In the genomic region with DNA sequence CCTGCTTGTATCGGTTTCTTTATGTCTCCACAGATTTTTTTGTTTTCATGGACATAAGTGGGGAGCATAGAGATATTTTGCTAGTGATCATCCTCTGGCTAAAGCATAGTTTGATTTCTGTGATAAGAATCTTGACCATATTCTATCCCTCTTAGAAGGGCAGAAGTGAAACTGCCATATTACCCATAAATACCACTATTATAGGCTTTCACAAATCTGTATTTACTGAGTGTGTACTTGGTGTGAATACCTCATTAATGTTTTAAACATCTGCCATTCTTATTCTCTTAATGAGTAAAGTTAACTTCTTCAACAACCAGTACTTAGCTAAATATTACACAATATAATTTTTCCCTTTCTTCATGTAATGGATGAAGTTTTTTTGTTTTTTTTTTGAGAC, we compare ENCODE assay signal across 1 cellular context.
TF ChIP-seq lines count a peak whose summit lies in the region.

No MANE protein-coding gene starts in this region.

TF ChIP-seq in GM23338, 12 proteins besides CTCF, POLR2A, EP300 and RAD21 (continued from another document):
- TF ChIP-seq, protein P1, sequence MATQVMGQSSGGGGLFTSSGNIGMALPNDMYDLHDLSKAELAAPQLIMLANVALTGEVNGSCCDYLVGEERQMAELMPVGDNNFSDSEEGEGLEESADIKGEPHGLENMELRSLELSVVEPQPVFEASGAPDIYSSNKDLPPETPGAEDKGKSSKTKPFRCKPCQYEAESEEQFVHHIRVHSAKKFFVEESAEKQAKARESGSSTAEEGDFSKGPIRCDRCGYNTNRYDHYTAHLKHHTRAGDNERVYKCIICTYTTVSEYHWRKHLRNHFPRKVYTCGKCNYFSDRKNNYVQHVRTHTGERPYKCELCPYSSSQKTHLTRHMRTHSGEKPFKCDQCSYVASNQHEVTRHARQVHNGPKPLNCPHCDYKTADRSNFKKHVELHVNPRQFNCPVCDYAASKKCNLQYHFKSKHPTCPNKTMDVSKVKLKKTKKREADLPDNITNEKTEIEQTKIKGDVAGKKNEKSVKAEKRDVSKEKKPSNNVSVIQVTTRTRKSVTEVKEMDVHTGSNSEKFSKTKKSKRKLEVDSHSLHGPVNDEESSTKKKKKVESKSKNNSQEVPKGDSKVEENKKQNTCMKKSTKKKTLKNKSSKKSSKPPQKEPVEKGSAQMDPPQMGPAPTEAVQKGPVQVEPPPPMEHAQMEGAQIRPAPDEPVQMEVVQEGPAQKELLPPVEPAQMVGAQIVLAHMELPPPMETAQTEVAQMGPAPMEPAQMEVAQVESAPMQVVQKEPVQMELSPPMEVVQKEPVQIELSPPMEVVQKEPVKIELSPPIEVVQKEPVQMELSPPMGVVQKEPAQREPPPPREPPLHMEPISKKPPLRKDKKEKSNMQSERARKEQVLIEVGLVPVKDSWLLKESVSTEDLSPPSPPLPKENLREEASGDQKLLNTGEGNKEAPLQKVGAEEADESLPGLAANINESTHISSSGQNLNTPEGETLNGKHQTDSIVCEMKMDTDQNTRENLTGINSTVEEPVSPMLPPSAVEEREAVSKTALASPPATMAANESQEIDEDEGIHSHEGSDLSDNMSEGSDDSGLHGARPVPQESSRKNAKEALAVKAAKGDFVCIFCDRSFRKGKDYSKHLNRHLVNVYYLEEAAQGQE (IDR thresholded peaks at IDR 0.05; ENCODE audit: unreplicated experiment): no peak
- TF ChIP-seq STAT1 (IDR thresholded peaks at IDR 0.05; ENCODE audit: unreplicated experiment): no peak
- TF ChIP-seq, protein P2, sequence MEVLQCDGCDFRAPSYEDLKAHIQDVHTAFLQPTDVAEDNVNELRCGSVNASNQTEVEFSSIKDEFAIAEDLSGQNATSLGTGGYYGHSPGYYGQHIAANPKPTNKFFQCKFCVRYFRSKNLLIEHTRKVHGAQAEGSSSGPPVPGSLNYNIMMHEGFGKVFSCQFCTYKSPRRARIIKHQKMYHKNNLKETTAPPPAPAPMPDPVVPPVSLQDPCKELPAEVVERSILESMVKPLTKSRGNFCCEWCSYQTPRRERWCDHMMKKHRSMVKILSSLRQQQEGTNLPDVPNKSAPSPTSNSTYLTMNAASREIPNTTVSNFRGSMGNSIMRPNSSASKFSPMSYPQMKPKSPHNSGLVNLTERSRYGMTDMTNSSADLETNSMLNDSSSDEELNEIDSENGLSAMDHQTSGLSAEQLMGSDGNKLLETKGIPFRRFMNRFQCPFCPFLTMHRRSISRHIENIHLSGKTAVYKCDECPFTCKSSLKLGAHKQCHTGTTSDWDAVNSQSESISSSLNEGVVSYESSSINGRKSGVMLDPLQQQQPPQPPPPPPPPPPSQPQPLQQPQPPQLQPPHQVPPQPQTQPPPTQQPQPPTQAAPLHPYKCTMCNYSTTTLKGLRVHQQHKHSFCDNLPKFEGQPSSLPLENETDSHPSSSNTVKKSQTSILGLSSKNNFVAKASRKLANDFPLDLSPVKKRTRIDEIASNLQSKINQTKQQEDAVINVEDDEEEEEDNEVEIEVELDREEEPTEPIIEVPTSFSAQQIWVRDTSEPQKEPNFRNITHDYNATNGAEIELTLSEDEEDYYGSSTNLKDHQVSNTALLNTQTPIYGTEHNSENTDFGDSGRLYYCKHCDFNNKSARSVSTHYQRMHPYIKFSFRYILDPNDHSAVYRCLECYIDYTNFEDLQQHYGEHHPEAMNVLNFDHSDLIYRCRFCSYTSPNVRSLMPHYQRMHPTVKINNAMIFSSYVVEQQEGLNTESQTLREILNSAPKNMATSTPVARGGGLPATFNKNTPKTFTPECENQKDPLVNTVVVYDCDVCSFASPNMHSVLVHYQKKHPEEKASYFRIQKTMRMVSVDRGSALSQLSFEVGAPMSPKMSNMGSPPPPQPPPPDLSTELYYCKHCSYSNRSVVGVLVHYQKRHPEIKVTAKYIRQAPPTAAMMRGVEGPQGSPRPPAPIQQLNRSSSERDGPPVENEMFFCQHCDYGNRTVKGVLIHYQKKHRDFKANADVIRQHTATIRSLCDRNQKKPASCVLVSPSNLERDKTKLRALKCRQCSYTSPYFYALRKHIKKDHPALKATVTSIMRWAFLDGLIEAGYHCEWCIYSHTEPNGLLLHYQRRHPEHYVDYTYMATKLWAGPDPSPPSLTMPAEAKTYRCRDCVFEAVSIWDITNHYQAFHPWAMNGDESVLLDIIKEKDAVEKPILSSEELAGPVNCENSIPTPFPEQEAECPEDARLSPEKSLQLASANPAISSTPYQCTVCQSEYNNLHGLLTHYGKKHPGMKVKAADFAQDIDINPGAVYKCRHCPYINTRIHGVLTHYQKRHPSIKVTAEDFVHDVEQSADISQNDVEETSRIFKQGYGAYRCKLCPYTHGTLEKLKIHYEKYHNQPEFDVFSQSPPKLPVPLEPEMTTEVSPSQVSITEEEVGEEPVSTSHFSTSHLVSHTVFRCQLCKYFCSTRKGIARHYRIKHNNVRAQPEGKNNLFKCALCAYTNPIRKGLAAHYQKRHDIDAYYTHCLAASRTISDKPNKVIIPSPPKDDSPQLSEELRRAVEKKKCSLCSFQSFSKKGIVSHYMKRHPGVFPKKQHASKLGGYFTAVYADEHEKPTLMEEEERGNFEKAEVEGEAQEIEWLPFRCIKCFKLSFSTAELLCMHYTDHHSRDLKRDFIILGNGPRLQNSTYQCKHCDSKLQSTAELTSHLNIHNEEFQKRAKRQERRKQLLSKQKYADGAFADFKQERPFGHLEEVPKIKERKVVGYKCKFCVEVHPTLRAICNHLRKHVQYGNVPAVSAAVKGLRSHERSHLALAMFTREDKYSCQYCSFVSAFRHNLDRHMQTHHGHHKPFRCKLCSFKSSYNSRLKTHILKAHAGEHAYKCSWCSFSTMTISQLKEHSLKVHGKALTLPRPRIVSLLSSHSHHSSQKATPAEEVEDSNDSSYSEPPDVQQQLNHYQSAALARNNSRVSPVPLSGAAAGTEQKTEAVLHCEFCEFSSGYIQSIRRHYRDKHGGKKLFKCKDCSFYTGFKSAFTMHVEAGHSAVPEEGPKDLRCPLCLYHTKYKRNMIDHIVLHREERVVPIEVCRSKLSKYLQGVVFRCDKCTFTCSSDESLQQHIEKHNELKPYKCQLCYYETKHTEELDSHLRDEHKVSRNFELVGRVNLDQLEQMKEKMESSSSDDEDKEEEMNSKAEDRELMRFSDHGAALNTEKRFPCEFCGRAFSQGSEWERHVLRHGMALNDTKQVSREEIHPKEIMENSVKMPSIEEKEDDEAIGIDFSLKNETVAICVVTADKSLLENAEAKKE (CRISPR knock-in tag; IDR thresholded peaks at IDR 0.05): no peak
- no peak for TF ChIP-seq ZNF114 (CRISPR knock-in tag; IDR thresholded peaks at IDR 0.05)
